In genomic region chr19:29766100-29766499, GRCh38 we compare ENCODE assay signal across 19 cellular contexts.
A peak's percentile ranks its signal among the peaks of the same experiment; 100 is the strongest.
DNase-seq lines count a peak whose midpoint lies in the region; ATAC-seq and TF ChIP-seq lines count a peak whose summit lies in the region.
"Had no signal": no experiment of that assay in that cellular context is flagged by ENCODE, and none has a peak within 500 bp of the region (broad histone marks: within the 10 kb centered on the region; RNA-seq: fewer than 3 reads in every experiment).

No MANE protein-coding gene starts in this region.

- peak; percentile 46 for ATAC-seq in stimulated activated memory B cell treated with anti-CD40 and anti-IgM and Interleukin-4, amounts not matched to agents 10 μg/mL and 1 μg/mL and 100 μg/mL, for 72 hours
- no peak for ATAC-seq in HG02623 (IDR thresholded peaks at IDR 0.05; ENCODE audit: unreplicated experiment)

- H3K4me1 Mint-ChIP-seq in nephron progenitor cell, result peaks cover 10% of the 10 kb centered on the region
- H3K4me1 Mint-ChIP-seq in stimulated activated memory B cell treated with anti-CD40 and anti-IgM and Interleukin-4, amounts not matched to agents 10 μg/mL and 1 μg/mL and 100 μg/mL, for 72 hours, result no peaks in the 10 kb centered on the region
- H3K4me1 Mint-ChIP-seq: CD4-positive, alpha-beta memory T cell; CD4-positive, CD25-positive, alpha-beta regulatory T cell; CD8-positive, alpha-beta memory T cell had no signal

- H3K4me3 ChIP-seq in HEK293 (ENCODE audit: low read depth, low read length), result no peak overlapping the region
- H3K4me3 ChIP-seq: BLaER1 had no signal

- no peaks in the 10 kb centered on the region for H3K4me1 ChIP-seq in HEK293 (ENCODE audit: control insufficient read depth, insufficient read depth, low read length)
- H3K4me1 ChIP-seq: BE2C had no signal

- no peak for TF ChIP-seq CTCF in HEK293 (tag by site-specific recombination; IDR thresholded peaks at IDR 0.05)
- TF ChIP-seq CTCF in nephron progenitor cell (IDR thresholded peaks at IDR 0.05), result no peak

- no peaks in the 10 kb centered on the region for H3K9me3 Mint-ChIP-seq in nephron progenitor cell
- no peaks in the 10 kb centered on the region for H3K9me3 Mint-ChIP-seq in stimulated activated memory B cell treated with anti-CD40 and anti-IgM and Interleukin-4, amounts not matched to agents 10 μg/mL and 1 μg/mL and 100 μg/mL, for 72 hours
- H3K9me3 Mint-ChIP-seq: CD4-positive, alpha-beta memory T cell; CD4-positive, CD25-positive, alpha-beta regulatory T cell; CD8-positive, alpha-beta memory T cell had no signal

- DNase-seq in D341Med (ENCODE audit: low spot score), result peak; percentile 9
- DNase-seq in nephron progenitor cell, result no peak
- no peak for DNase-seq in iPS-NIHi7 (ENCODE audit: extremely low spot score)
- no peak for DNase-seq in putamen (ENCODE audit: low spot score)
- DNase-seq: 8988T; ACHN; BE2C; C1 segment of cervical spinal cord; CD4-positive, alpha-beta memory T cell; CD4-positive, CD25-positive, alpha-beta regulatory T cell; CD8-positive, alpha-beta memory T cell; COR-L47; DMS79 treated with DMSO at 0.1 percent for 48 hours; GF-D8 had no signal

- peaks cover 33% of the 10 kb centered on the region for H3K27me3 Mint-ChIP-seq in nephron progenitor cell (ENCODE audit: low read depth, poor library complexity)
- peaks cover 49% of the 10 kb centered on the region for H3K27me3 Mint-ChIP-seq in stimulated activated memory B cell treated with anti-CD40 and anti-IgM and Interleukin-4, amounts not matched to agents 10 μg/mL and 1 μg/mL and 100 μg/mL, for 72 hours

- H3K4me3 Mint-ChIP-seq in nephron progenitor cell, result no peak overlapping the region
- no peak overlapping the region for H3K4me3 Mint-ChIP-seq in stimulated activated memory B cell treated with anti-CD40 and anti-IgM and Interleukin-4, amounts not matched to agents 10 μg/mL and 1 μg/mL and 100 μg/mL, for 72 hours
- H3K4me3 Mint-ChIP-seq: CD14-positive monocyte; CD4-positive, alpha-beta memory T cell; CD4-positive, CD25-positive, alpha-beta regulatory T cell; CD8-positive, alpha-beta memory T cell had no signal

- H3K36me3 Mint-ChIP-seq in nephron progenitor cell (ENCODE audit: low read depth), result no peaks in the 10 kb centered on the region
- H3K36me3 Mint-ChIP-seq in stimulated activated memory B cell treated with anti-CD40 and anti-IgM and Interleukin-4, amounts not matched to agents 10 μg/mL and 1 μg/mL and 100 μg/mL, for 72 hours, result no peaks in the 10 kb centered on the region
- H3K36me3 Mint-ChIP-seq: CD14-positive monocyte; CD4-positive, alpha-beta memory T cell; CD4-positive, CD25-positive, alpha-beta regulatory T cell; CD8-positive, alpha-beta memory T cell had no signal

- peak overlapping the region; percentile 96 for H3K27ac Mint-ChIP-seq in nephron progenitor cell
- H3K27ac Mint-ChIP-seq in stimulated activated memory B cell treated with anti-CD40 and anti-IgM and Interleukin-4, amounts not matched to agents 10 μg/mL and 1 μg/mL and 100 μg/mL, for 72 hours, result no peak overlapping the region
- H3K27ac Mint-ChIP-seq: CD4-positive, alpha-beta memory T cell; CD4-positive, CD25-positive, alpha-beta regulatory T cell had no signal

- POLR2A ChIA-PET in HEK293 (lab: Yijun Ruan, JAX), result no interaction called here

- no peak overlapping the region for H3K27ac ChIP-seq in HEK293 (ENCODE audit: extremely low read depth, low read depth, low read length)
- H3K27ac ChIP-seq: BLaER1 had no signal

- H3K36me3 ChIP-seq in HEK293 (ENCODE audit: control insufficient read depth in 2 of 2, insufficient read depth in 1 of 2, low read length in 2 of 2), result no peaks in the 10 kb centered on the region
- H3K36me3 ChIP-seq: BE2C, BLaER1 had no signal

- CTCF ChIA-PET in HEK293 (lab: Yijun Ruan, JAX), result interaction anchor here (0.7 kb wide), 1 partner anchor 217 kb away, joined by 3 read pairs; no protein-coding TSS in a partner anchor

- H3K9me3 ChIP-seq in HEK293 (ENCODE audit: control insufficient read depth, insufficient read depth, low read depth, low read length), result no peaks in the 10 kb centered on the region
- H3K9me3 ChIP-seq: BE2C, BLaER1 had no signal

TF ChIP-seq in HEK293, 187 proteins besides CTCF, POLR2A, EP300 and RAD21 (continues in another document):
- peak; percentile 13; the same call in 1 of the 2 replicates for TF ChIP-seq ZNF776 (tag by site-specific recombination; IDR thresholded peaks at IDR 0.05; ENCODE audit: borderline replicate concordance)
- no peak for TF ChIP-seq ZNF558 (tag by site-specific recombination; IDR thresholded peaks at IDR 0.05)
- no peak for TF ChIP-seq ZBTB10 (tag by site-specific recombination; IDR thresholded peaks at IDR 0.05)
- TF ChIP-seq PRDM1 (tag by site-specific recombination; IDR thresholded peaks at IDR 0.05), result 0 out of 2 replicates have a peak, but pooled peaks have one; percentile 30
- TF ChIP-seq ZNF529 (tag by site-specific recombination; IDR thresholded peaks at IDR 0.05; ENCODE audit: insufficient replicate concordance), result no peak
- no peak for TF ChIP-seq ZFP37 (tag by site-specific recombination; IDR thresholded peaks at IDR 0.05)
- no peak for TF ChIP-seq ZNF501 (tag by site-specific recombination; IDR thresholded peaks at IDR 0.05)
- no peak for TF ChIP-seq ZSCAN4 (tag by site-specific recombination; IDR thresholded peaks at IDR 0.05)
- no peak for TF ChIP-seq ZNF76 (tag by site-specific recombination; IDR thresholded peaks at IDR 0.05; ENCODE audit: borderline replicate concordance, low read depth)
- no peak for TF ChIP-seq ZSCAN5A (tag by site-specific recombination; IDR thresholded peaks at IDR 0.05)
- TF ChIP-seq ZNF514 (tag by site-specific recombination; IDR thresholded peaks at IDR 0.05), result no peak
- TF ChIP-seq ZNF768 (tag by site-specific recombination; IDR thresholded peaks at IDR 0.05), result no peak
- TF ChIP-seq KLF1 (tag by site-specific recombination; IDR thresholded peaks at IDR 0.05), result no peak
- TF ChIP-seq ZNF184 (tag by site-specific recombination; IDR thresholded peaks at IDR 0.05), result no peak
- no peak for TF ChIP-seq ZNF391 (tag by site-specific recombination; IDR thresholded peaks at IDR 0.05; ENCODE audit: borderline replicate concordance, low read depth)
- no peak for TF ChIP-seq ZIC2 (tag by site-specific recombination; IDR thresholded peaks at IDR 0.05)
- TF ChIP-seq ZNF600 (tag by site-specific recombination; IDR thresholded peaks at IDR 0.05), result no peak
